Comparison of ENCODE assay signal across 9 cellular contexts in genomic region chr16:83954577-83955016, GRCh38. TPM values are rescaled to one million over a fixed set of nuclear protein-coding genes. Genes with fewer than 3 reads are reported as not detected.
A peak's percentile ranks its signal among the peaks of the same experiment; 100 is the strongest.
DNase-seq lines count a peak whose midpoint lies in the region; ATAC-seq and TF ChIP-seq lines count a peak whose summit lies in the region.
"Had no signal": no experiment of that assay in that cellular context is flagged by ENCODE, and none has a peak within 500 bp of the region (broad histone marks: within the 10 kb centered on the region; RNA-seq: fewer than 3 reads in every experiment).

No MANE protein-coding gene starts in this region.

- DNase-seq in HCT116 (ENCODE audit: low read depth, low spot score) (peak; percentile 54), right cardiac atrium (peak; percentile 72 to 75 (median 73)), cortex of kidney (lab: John Stamatoyannopoulos, UW) (no peak), activated gamma-delta T cell (lab: John Stamatoyannopoulos, UW) (no peak), HUDEP-2 (lab: John Stamatoyannopoulos, UW; ENCODE audit: unreplicated experiment in 76 of 76) (no peak), NOMO-1 treated with dmso at 0.1 percent for 144 hours (lab: John Stamatoyannopoulos, UW; ENCODE audit: unreplicated experiment) (no peak)

- POLR2A ChIA-PET in HCT116 (lab: Charles Lee), result interaction anchor here (1.2 to 2.2 kb wide), 2 partner anchors 59 to 128 kb away, joined by 3 to 10 read pairs; no protein-coding TSS in a partner anchor

- no peak overlapping the region for H2AFZ ChIP-seq in HCT116 (ENCODE audit: low read depth, low read length, poor library complexity, severe bottlenecking)

- H3K4me3 ChIP-seq in HCT116 (replicated peaks in 1 of 2; ENCODE audit: low read depth in 1 of 2, low read length in 2 of 2), result peak overlapping the region; percentile 66 to 77
- peak overlapping the region; percentile 77 for H3K4me3 ChIP-seq in WI38 (ENCODE audit: low read depth, low read length)
- H3K4me3 ChIP-seq in right cardiac atrium (ENCODE audit: low read length), result no peak overlapping the region
- peak overlapping the region; percentile 85 for H3K4me3 ChIP-seq in skeletal muscle satellite cell (ENCODE audit: low read length)

- TF ChIP-seq CTCF in HCT116 (IDR thresholded peaks at IDR 0.05 in 2 of 3, conservative IDR thresholded peaks at IDR 0.05 in 1 of 3; ENCODE audit: borderline replicate concordance in 1 of 3, insufficient read depth in 1 of 3, low read depth in 2 of 3, low read length in 2 of 3) (no peak), WI38 (IDR thresholded peaks at IDR 0.05; ENCODE audit: low read depth, low read length) (no peak)

- H3K4me1 ChIP-seq in HCT116 (ENCODE audit: control insufficient read depth in 1 of 2, insufficient read depth in 2 of 2, low read length in 2 of 2) (peaks cover 20 to 31% of the 10 kb centered on the region in 2 experiments), right cardiac atrium (ENCODE audit: control insufficient read depth, insufficient read depth, low read length) (peaks cover 7% of the 10 kb centered on the region), skeletal muscle satellite cell (ENCODE audit: control insufficient read depth, insufficient read depth, low read length) (peaks cover 19% of the 10 kb centered on the region)

- peak overlapping the region; percentile 88 for H3K27ac ChIP-seq in HCT116 (ENCODE audit: low read depth, low read length)
- no peak overlapping the region for H3K27ac ChIP-seq in right cardiac atrium (ENCODE audit: low read length)

- H3K9me3 ChIP-seq in HCT116 (ENCODE audit: control insufficient read depth in 1 of 2, insufficient read depth in 1 of 2, low read depth in 1 of 2, low read length in 2 of 2), result no peaks in the 10 kb centered on the region
- no peaks in the 10 kb centered on the region for H3K9me3 ChIP-seq in right cardiac atrium (ENCODE audit: control insufficient read depth, low read length)
- no peaks in the 10 kb centered on the region for H3K9me3 ChIP-seq in skeletal muscle satellite cell (replicated peaks; ENCODE audit: low read length)

- 62% methylated on average over 9 of the region's 9 CpGs for WGBS in right cardiac atrium

- H3K27me3 ChIP-seq in HCT116 (ENCODE audit: insufficient read depth, low read length), result no peaks in the 10 kb centered on the region
- H3K27me3 ChIP-seq in right cardiac atrium (ENCODE audit: control insufficient read depth, insufficient read depth), result no peaks in the 10 kb centered on the region
- no peaks in the 10 kb centered on the region for H3K27me3 ChIP-seq in skeletal muscle satellite cell (ENCODE audit: control insufficient read depth, insufficient read depth, low read length)

- H3K36me3 ChIP-seq in HCT116 (ENCODE audit: control insufficient read depth in 1 of 2, insufficient read depth in 2 of 2, low read length in 2 of 2), result peaks cover 0 to 3% of the 10 kb centered on the region in 2 experiments; a peak in 1 of 4 replicates
- H3K36me3 ChIP-seq in skeletal muscle satellite cell (ENCODE audit: insufficient read depth, low read length), result peaks cover 17% of the 10 kb centered on the region

- CTCF ChIA-PET in HCT116 (lab: Charles Lee), result interaction anchor here (0.8 to 2.2 kb wide), 17 partner anchors 10 to 551 kb away, joined by 3 to 18 read pairs (median 6); partner anchors contain the start of gene TAF1C

- H3K9me2 ChIP-seq in HCT116 (ENCODE audit: insufficient read depth), result no peaks in the 10 kb centered on the region

- intact Hi-C loops in HCT116 (cut with micrococcal nuclease) (loop anchor here (5.0 to 10.0 kb wide), 2 partner anchors 127 to 550 kb away; partner anchors contain the start of gene MEAK7), right cardiac atrium (cut with DNase I) (loop anchor here in 2 of 4 donors (5.0 to 10.0 kb wide), 5 partner anchors 108 to 528 kb away; partner anchors contain the start of gene TAF1C (in 1 of the 2))

- RAD21 ChIA-PET in HCT116 (lab: Charles Lee; ENCODE audit: low non-redundant PET in 1 of 2, low total read pairs in 2 of 2, uncharacterized antibody in 2 of 2, unreplicated experiment in 2 of 2), result interaction anchor here (0.6 to 1.7 kb wide), 3 partner anchors 28 to 59 kb away, joined by 3 to 4 read pairs (median 3); no protein-coding TSS in a partner anchor

- no peaks in the 10 kb centered on the region; the same call in 1 of the 2 replicates for H3K79me2 ChIP-seq in HCT116 (ENCODE audit: insufficient read depth, low read length)

- TF ChIP-seq RAD21 in HCT116 (IDR thresholded peaks at IDR 0.05; ENCODE audit: low read depth), result no peak

- TF ChIP-seq POLR2A in HCT116 (IDR thresholded peaks at IDR 0.05; ENCODE audit: borderline replicate concordance, extremely low read depth, insufficient read depth, insufficient read length), result no peak

- BruUV-seq in HCT116 (replicated peaks; lab: Mats Ljungman, UMichigan), result no TSS peak

- H3K4me2 ChIP-seq in HCT116 (ENCODE audit: low read length), result peak overlapping the region; percentile 92
- peak overlapping the region; percentile 98 for H3K4me2 ChIP-seq in skeletal muscle satellite cell (ENCODE audit: low read length)

- H3K9ac ChIP-seq in HCT116 (ENCODE audit: low read length) (peak overlapping the region; percentile 74), skeletal muscle satellite cell (ENCODE audit: low read depth, low read length) (peak overlapping the region; percentile 86)

- no peak for ATAC-seq in HCT116
- peak in 1 of 2 donors; percentile 38 for ATAC-seq in right cardiac atrium

- no peaks in the 10 kb centered on the region for H4K20me1 ChIP-seq in HCT116 (ENCODE audit: insufficient read depth)

TF ChIP-seq in HCT116, 20 proteins besides CTCF, POLR2A, EP300 and RAD21:
- no peak for TF ChIP-seq SIN3A (IDR thresholded peaks at IDR 0.05; ENCODE audit: low read depth)
- no peak for TF ChIP-seq SP1 (IDR thresholded peaks at IDR 0.05; ENCODE audit: low read depth)
- TF ChIP-seq POLR2AphosphoS5 (IDR thresholded peaks at IDR 0.05; ENCODE audit: low read depth, low read length), result no peak
- TF ChIP-seq, protein P1, sequence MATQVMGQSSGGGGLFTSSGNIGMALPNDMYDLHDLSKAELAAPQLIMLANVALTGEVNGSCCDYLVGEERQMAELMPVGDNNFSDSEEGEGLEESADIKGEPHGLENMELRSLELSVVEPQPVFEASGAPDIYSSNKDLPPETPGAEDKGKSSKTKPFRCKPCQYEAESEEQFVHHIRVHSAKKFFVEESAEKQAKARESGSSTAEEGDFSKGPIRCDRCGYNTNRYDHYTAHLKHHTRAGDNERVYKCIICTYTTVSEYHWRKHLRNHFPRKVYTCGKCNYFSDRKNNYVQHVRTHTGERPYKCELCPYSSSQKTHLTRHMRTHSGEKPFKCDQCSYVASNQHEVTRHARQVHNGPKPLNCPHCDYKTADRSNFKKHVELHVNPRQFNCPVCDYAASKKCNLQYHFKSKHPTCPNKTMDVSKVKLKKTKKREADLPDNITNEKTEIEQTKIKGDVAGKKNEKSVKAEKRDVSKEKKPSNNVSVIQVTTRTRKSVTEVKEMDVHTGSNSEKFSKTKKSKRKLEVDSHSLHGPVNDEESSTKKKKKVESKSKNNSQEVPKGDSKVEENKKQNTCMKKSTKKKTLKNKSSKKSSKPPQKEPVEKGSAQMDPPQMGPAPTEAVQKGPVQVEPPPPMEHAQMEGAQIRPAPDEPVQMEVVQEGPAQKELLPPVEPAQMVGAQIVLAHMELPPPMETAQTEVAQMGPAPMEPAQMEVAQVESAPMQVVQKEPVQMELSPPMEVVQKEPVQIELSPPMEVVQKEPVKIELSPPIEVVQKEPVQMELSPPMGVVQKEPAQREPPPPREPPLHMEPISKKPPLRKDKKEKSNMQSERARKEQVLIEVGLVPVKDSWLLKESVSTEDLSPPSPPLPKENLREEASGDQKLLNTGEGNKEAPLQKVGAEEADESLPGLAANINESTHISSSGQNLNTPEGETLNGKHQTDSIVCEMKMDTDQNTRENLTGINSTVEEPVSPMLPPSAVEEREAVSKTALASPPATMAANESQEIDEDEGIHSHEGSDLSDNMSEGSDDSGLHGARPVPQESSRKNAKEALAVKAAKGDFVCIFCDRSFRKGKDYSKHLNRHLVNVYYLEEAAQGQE (IDR thresholded peaks at IDR 0.05; ENCODE audit: low read depth), result no peak
- TF ChIP-seq CBX3 (IDR thresholded peaks at IDR 0.05; ENCODE audit: low read depth), result no peak
- no peak for TF ChIP-seq EGR1 (IDR thresholded peaks at IDR 0.05; ENCODE audit: low read depth)
- TF ChIP-seq YY1 (IDR thresholded peaks at IDR 0.05; ENCODE audit: extremely low read depth, insufficient replicate concordance, low read depth, low read length), result no peak
- no peak for TF ChIP-seq SRF (IDR thresholded peaks at IDR 0.05; ENCODE audit: low read depth)
- TF ChIP-seq EZH2phosphoT487 (IDR thresholded peaks at IDR 0.05; ENCODE audit: borderline replicate concordance), result no peak
- TF ChIP-seq ELF1 (IDR thresholded peaks at IDR 0.05; ENCODE audit: borderline replicate concordance, low read depth), result no peak

RNA-seq across cellular contexts. Expression of gene OSGIN1, which starts 1.6 kb away (rescaled TPM):
- 19.8 TPM for total RNA-seq in HCT116 (2021; ENCODE audit: unreplicated experiment)
- polyA plus RNA-seq in HCT116 (2012), result 21.7 and 26.8 TPM in 2 replicates
- total RNA-seq in right cardiac atrium, result 1 to 10 TPM; 2.4 to 6.8 (median 3.8) TPM
- 3.6 TPM for polyA plus RNA-seq in right cardiac atrium
- total RNA-seq in skeletal muscle satellite cell (2012; rRNA removed), result 2.2 and 3.5 TPM in 2 replicates

RNA-seq across cellular contexts. Expression of gene NECAB2, which starts 13.4 kb away (rescaled TPM):
- total RNA-seq in HCT116 (2021; ENCODE audit: unreplicated experiment), result 0.61 TPM
- polyA plus RNA-seq in HCT116 (2012), result 0.80 and 1.0 TPM in 2 replicates
- total RNA-seq in right cardiac atrium, result 1 to 10 TPM in 2 of 4 donors, under 1 TPM in 2; 0.28 to 1.8 (median 1.4) TPM
- polyA plus RNA-seq in right cardiac atrium, result 1.7 TPM
- not detected in 2 replicates for total RNA-seq in skeletal muscle satellite cell (2012; rRNA removed)
- total RNA-seq: mononuclear cell had no signal

RNA-seq across cellular contexts. Expression of gene MLYCD, which starts 55.7 kb away (rescaled TPM):
- total RNA-seq in HCT116 (2021; ENCODE audit: unreplicated experiment) (3.9 TPM), right cardiac atrium (10 to 100 TPM; 24.1 to 34.5 (median 29.1) TPM)
- 0.96 and 1.1 TPM in 2 replicates for polyA plus RNA-seq in HCT116 (2012)
- 27.4 TPM for polyA plus RNA-seq in right cardiac atrium
- total RNA-seq in skeletal muscle satellite cell (2012; rRNA removed), result 1.3 and 1.5 TPM in 2 replicates

Comparison
In these comparisons a context has a peak if more than half of its experiments do, and no peak if none do; other contexts are left out.
1. DNase-seq: peak in HCT116 (single experiment) and right cardiac atrium (3 of 3); none in cortex of kidney (single experiment), activated gamma-delta T cell (single experiment), HUDEP-2 (0 of 76) and NOMO-1 treated with dmso at 0.1 percent for 144 hours (single experiment).